In the genomic region with DNA sequence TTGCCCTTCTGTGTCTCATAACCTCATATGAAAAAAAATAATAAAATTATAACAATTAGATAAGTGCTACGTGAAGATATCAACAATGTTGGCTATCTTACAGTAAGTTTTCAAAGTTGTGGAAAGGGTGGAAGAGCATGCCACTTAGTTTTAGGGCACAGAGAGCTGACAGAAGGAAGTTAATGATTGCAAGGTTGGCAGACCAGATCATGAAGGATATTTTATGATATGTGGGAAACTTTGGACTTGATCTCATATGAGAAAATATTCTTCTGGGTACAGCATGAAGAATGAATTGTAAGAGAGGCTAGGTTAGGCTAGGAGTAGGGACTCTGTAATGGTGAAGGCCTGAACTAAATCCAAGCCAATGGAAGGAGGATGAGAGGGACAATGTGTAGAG, we compare ENCODE assay signal across 26 cellular contexts. TPM values are rescaled to one million over a fixed set of nuclear protein-coding genes. Genes with fewer than 3 reads are reported as not detected.
DNase-seq lines count a peak whose midpoint lies in the region; ATAC-seq, FAIRE-seq and TF ChIP-seq lines count a peak whose summit lies in the region.
"Had no signal": no experiment of that assay in that cellular context is flagged by ENCODE, and none has a peak within 500 bp of the region (broad histone marks: within the 10 kb centered on the region; RNA-seq: fewer than 3 reads in every experiment).

No MANE protein-coding gene starts in this region.

- 0 out of 2 replicates have a peak overlapping the region, but pooled peaks have one; percentile 18 for H2AFZ ChIP-seq in Loucy (ENCODE audit: low read length)

- H3K27me3 ChIP-seq in Loucy (ENCODE audit: insufficient read depth, low read length, poor library complexity, severe bottlenecking) (no peaks in the 10 kb centered on the region), mucosa of rectum (ENCODE audit: control insufficient read depth in 2 of 2, insufficient read depth in 2 of 2, low read length in 2 of 2) (no peaks in the 10 kb centered on the region), small intestine (ENCODE audit: control insufficient read depth in 2 of 2, insufficient read depth in 2 of 2, low read length in 2 of 2) (no peaks in the 10 kb centered on the region), aorta (ENCODE audit: control insufficient read depth in 1 of 2, insufficient read depth in 2 of 2, low read length in 1 of 2) (no peaks in the 10 kb centered on the region)
- H3K27me3 ChIP-seq: BE2C, BLaER1 had no signal

- H3K27ac ChIP-seq in mucosa of rectum (ENCODE audit: low read depth in 2 of 2, low read length in 2 of 2) (peak overlapping the region; percentile 46 to 60), small intestine (ENCODE audit: low read depth in 1 of 2, low read length in 1 of 2) (peak overlapping the region in 1 of 2 donors; percentile 20), aorta (ENCODE audit: low read depth in 1 of 2, low read length in 2 of 2) (no peak overlapping the region)
- H3K27ac ChIP-seq: 22Rv1, BLaER1 had no signal

- H3K4me1 ChIP-seq in Loucy (ENCODE audit: insufficient read depth, low read length, poor library complexity, severe bottlenecking) (no peaks in the 10 kb centered on the region), mucosa of rectum (ENCODE audit: control insufficient read depth in 2 of 2, insufficient read depth in 2 of 2, low read length in 2 of 2) (peaks cover 0 to 5% of the 10 kb centered on the region in 2 donors), small intestine (ENCODE audit: control insufficient read depth in 2 of 2, insufficient read depth in 1 of 2, low read depth in 1 of 2, low read length in 1 of 2) (peaks cover 0 to 2% of the 10 kb centered on the region in 2 donors), aorta (ENCODE audit: control insufficient read depth in 1 of 2, insufficient read depth in 2 of 2, low read length in 2 of 2) (no peaks in the 10 kb centered on the region)
- H3K4me1 ChIP-seq: BE2C, BLaER1, Caco-2 had no signal

- H3F3A ChIP-seq in Loucy (ENCODE audit: low read depth): no peaks in the 10 kb centered on the region

- intact Hi-C loops in left colon (cut with DNase I, micrococcal nuclease) (no loop called here), aorta (cut with DNase I) (no loop called here)

- H3K4me3 ChIP-seq in Loucy (ENCODE audit: low read length, poor library complexity, severe bottlenecking): no peak overlapping the region
- no peak overlapping the region for H3K4me3 ChIP-seq in mucosa of rectum (ENCODE audit: low read length in 2 of 2)
- H3K4me3 ChIP-seq in small intestine (ENCODE audit: low read depth in 1 of 2, low read length in 2 of 2): no peak overlapping the region
- H3K4me3 ChIP-seq in aorta (ENCODE audit: low read length in 2 of 2): no peak overlapping the region
- H3K4me3 ChIP-seq: BLaER1 had no signal

- H3K79me2 ChIP-seq in Loucy (ENCODE audit: insufficient read depth, low read length): no peaks in the 10 kb centered on the region

- FAIRE-seq in small intestine (lab: Jason Lieb, UNC): no peak
- FAIRE-seq: A204.1, D721Med, G401.6, GM12891 had no signal

- H3K36me3 ChIP-seq in Loucy (ENCODE audit: insufficient read depth, low read length): no peaks in the 10 kb centered on the region
- H3K36me3 ChIP-seq in mucosa of rectum (ENCODE audit: control insufficient read depth in 2 of 2, insufficient read depth in 2 of 2, low read length in 2 of 2): no peaks in the 10 kb centered on the region
- H3K36me3 ChIP-seq in small intestine (ENCODE audit: control insufficient read depth in 2 of 2, insufficient read depth in 2 of 2, low read length in 2 of 2): no peaks in the 10 kb centered on the region
- H3K36me3 ChIP-seq in aorta (ENCODE audit: control insufficient read depth in 1 of 2, insufficient read depth in 2 of 2, low read length in 1 of 2): no peaks in the 10 kb centered on the region
- H3K36me3 ChIP-seq: BE2C, BLaER1 had no signal

- H3K9ac ChIP-seq in Loucy (ENCODE audit: low read depth, low read length, poor library complexity, severe bottlenecking) (no peak overlapping the region), mucosa of rectum (ENCODE audit: low read depth in 1 of 2, low read length in 2 of 2) (no peak overlapping the region)
- H3K9ac ChIP-seq: BLaER1 had no signal

- no peak overlapping the region for H3K4me2 ChIP-seq in Loucy (ENCODE audit: low read depth, low read length, poor library complexity, severe bottlenecking)
- H3K4me2 ChIP-seq: BLaER1 had no signal

- peak; percentile 97 for ATAC-seq in left colon
- no peak for ATAC-seq in GM21447 (IDR thresholded peaks at IDR 0.05; ENCODE audit: unreplicated experiment)
- no peak for ATAC-seq in aorta (ENCODE audit: low FRiP score)
- ATAC-seq: CD8-positive, alpha-beta T cell had no signal

- DNase-seq in left colon (no peak), small intestine (peak; percentile 85), CD1c-positive myeloid dendritic cell (ENCODE audit: extremely low spot score) (no peak), aorta (no peak)
- DNase-seq in activated effector memory CD4-positive, alpha-beta T cell treated with anti-CD3 and anti-CD28 coated beads, Interleukin-2, amount 50 U/mL, for 16 hours: no peak
- DNase-seq: ACHN; BE2C; C1 segment of cervical spinal cord; Caco-2; Calu3; CD4-positive, alpha-beta T cell; CD8-positive, alpha-beta T cell; DMS79 treated with DMSO at 0.1 percent for 48 hours; GF-D8 had no signal

- TF ChIP-seq CTCF in Loucy (conservative IDR thresholded peaks at IDR 0.05; ENCODE audit: low read length): no peak

- H3K9me2 ChIP-seq in Loucy (replicated peaks; ENCODE audit: low read depth, low read length): no peaks in the 10 kb centered on the region

- no peaks in the 10 kb centered on the region for H3K9me3 ChIP-seq in Loucy (ENCODE audit: insufficient read depth, low read depth, low read length)
- H3K9me3 ChIP-seq in mucosa of rectum (ENCODE audit: control insufficient read depth in 2 of 2, low read length in 2 of 2): no peaks in the 10 kb centered on the region
- H3K9me3 ChIP-seq in small intestine (ENCODE audit: control insufficient read depth, low read depth): no peaks in the 10 kb centered on the region
- no peaks in the 10 kb centered on the region for H3K9me3 ChIP-seq in aorta (ENCODE audit: control insufficient read depth, low read length)
- H3K9me3 ChIP-seq: BE2C, BLaER1, Caco-2 had no signal

- no peaks in the 10 kb centered on the region for H4K20me1 ChIP-seq in Loucy (ENCODE audit: insufficient read depth, low read length, poor library complexity, severe bottlenecking)
- H4K20me1 ChIP-seq: BLaER1 had no signal

- 18 to 54% (median 20%) methylated on average over 1 of the region's 1 CpG for WGBS in small intestine, 3 donors
- 53 to 60% methylated on average over 1 of the region's 1 CpG for WGBS in aorta, 2 donors

RNA-seq across cellular contexts. Expression of a gene that starts 34.5 kb away (rescaled TPM):
- total RNA-seq in left colon (not detected), aorta (not detected)
- polyA plus RNA-seq in small intestine (not detected), aorta (not detected)
- total RNA-seq: A673; Caco-2; Calu3; CD4-positive, alpha-beta T cell; CD8-positive, alpha-beta T cell had no signal
- polyA plus RNA-seq: AG04450, CD14-positive monocyte had no signal

RNA-seq across cellular contexts. Expression of a gene that starts 36.2 kb away (rescaled TPM):
- total RNA-seq in left colon (1 to 10 TPM in 1 of 2 donors, under 1 TPM in 1; 0.37 to 1.1 TPM), aorta (under 1 TPM in 1 of 2 donors, not detected in 1; 0.21 TPM)
- polyA plus RNA-seq in small intestine (under 1 TPM in 1 of 3 donors, not detected in 2; 0.88 TPM), aorta (not detected)
- total RNA-seq: CD4-positive, alpha-beta T cell; CD8-positive, alpha-beta T cell had no signal

Comparison
In these comparisons a context has a peak if more than half of its experiments do, and no peak if none do; other contexts are left out.
1. H3K27ac ChIP-seq: peak in mucosa of rectum (2 of 2); none in aorta (0 of 2).